Comparison of ENCODE assay signal across 1 cellular context in the genomic region with DNA sequence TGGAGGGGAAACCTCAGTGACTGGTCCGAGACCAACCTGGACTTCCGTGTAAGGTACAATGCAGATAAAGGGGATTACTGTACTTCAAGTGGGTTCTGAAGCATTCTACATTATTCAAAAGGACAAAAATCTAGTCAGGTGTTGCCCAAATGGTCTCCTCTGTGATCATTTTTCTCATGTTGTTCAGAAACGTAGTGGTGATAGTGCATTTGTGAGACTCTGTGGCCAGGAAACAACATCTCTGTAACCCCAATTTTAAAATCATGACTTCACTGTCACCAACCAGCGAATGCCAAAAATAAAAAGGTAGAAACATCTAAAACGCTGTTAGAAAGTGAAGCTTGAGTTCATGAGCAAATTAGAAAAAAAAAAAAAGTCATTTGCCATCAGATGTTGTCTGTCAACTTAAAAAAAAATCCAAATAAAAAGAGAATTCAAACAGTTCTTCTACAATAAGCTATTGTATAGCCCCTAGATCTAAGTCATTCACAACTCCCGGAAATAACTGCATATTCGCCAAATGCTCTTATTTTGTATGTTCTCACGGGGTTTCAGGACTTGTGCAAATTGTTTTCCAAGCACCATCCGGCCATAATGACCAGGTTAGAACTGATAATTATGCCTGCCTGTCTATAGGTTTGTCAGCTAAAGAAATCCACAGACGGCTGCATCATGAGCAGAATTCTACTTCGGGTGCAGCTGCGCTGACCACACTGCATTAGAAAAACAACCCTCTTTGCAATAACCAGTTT.
TF ChIP-seq lines count a peak whose summit lies in the region.

No MANE protein-coding gene starts in this region.

TF ChIP-seq in SK-N-SH, 30 proteins besides CTCF, POLR2A, EP300 and RAD21 (continued from another document):
- TF ChIP-seq USF2 (IDR thresholded peaks at IDR 0.05; ENCODE audit: borderline replicate concordance, low read depth, low read length) = no peak
- TF ChIP-seq SIN3A (IDR thresholded peaks at IDR 0.05; ENCODE audit: borderline replicate concordance, low read depth, low read length) = no peak
- no peak for TF ChIP-seq FOSL2 (IDR thresholded peaks at IDR 0.05; ENCODE audit: borderline replicate concordance, low read depth)
- TF ChIP-seq SMC3 (IDR thresholded peaks at IDR 0.05; ENCODE audit: low read depth, low read length) = no peak
- no peak for TF ChIP-seq ELF1 (IDR thresholded peaks at IDR 0.05)
TF ChIP-seq in SK-N-SH: peak in this region for 0.
